Comparison of ENCODE assay signal across 16 cellular contexts in the genomic region with DNA sequence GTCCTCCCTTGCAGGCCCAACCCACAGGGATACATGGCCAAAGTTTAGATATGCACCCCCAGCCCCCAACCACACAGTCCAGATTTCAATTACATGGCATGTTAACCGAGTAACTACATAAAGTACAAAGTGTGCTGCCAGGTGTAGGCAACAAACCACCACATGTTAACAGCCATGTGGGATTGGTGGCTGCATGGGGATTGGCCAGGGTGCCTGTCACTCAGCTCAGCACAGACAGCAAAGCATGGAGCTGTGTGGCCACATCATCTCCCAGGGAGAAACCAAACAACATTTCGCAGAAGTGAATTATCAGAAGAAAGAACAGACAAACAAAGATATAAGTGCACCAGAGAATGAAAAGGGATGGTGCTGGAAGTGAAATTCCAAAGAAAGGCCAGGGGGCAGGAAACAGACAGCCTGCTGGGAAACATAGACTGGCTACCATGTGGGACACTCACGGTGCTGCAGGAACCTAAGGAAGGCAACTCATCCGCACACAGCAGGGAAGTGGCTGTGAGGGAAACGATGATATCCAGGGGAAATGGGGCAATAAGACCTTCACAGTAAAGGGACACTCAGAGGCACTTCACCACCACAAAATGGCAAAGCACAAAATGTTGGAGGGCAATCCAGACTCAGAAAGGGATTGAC.
A peak's percentile ranks its signal among the peaks of the same experiment; 100 is the strongest.
DNase-seq lines count a peak whose midpoint lies in the region; ATAC-seq and TF ChIP-seq lines count a peak whose summit lies in the region.
"Had no signal": no experiment of that assay in that cellular context is flagged by ENCODE, and none has a peak within 500 bp of the region (broad histone marks: within the 10 kb centered on the region; RNA-seq: fewer than 3 reads in every experiment).

No MANE protein-coding gene starts in this region.

- H3K27me3 Mint-ChIP-seq in chondrocyte (ENCODE audit: low read depth) (no peaks in the 10 kb centered on the region), progenitor cell of endocrine pancreas (no peaks in the 10 kb centered on the region)
- peaks cover 8% of the 10 kb centered on the region for H3K27me3 Mint-ChIP-seq in stimulated activated naive CD8-positive, alpha-beta T cell treated with anti-CD3 and anti-CD28 coated beads, Interleukin-15, amount 100 ng/mL, for 72 hours
- H3K27me3 Mint-ChIP-seq: CD4-positive, CD25-positive, alpha-beta regulatory T cell had no signal

- H3K36me3 Mint-ChIP-seq in chondrocyte (ENCODE audit: low read depth), result no peaks in the 10 kb centered on the region
- no peaks in the 10 kb centered on the region for H3K36me3 Mint-ChIP-seq in progenitor cell of endocrine pancreas (ENCODE audit: insufficient read depth)
- H3K36me3 Mint-ChIP-seq: CD4-positive, CD25-positive, alpha-beta regulatory T cell had no signal

- H3K4me1 ChIP-seq in DND-41 (ENCODE audit: insufficient read depth, low read length), result no peaks in the 10 kb centered on the region

- TF ChIP-seq CTCF in DND-41 (IDR thresholded peaks at IDR 0.05; ENCODE audit: borderline replicate concordance, extremely low read depth, low read length, poor library complexity, severe bottlenecking), result no peak
- TF ChIP-seq CTCF in chondrocyte (IDR thresholded peaks at IDR 0.05), result no peak
- TF ChIP-seq CTCF in progenitor cell of endocrine pancreas (IDR thresholded peaks at IDR 0.05; ENCODE audit: unreplicated experiment), result no peak

- no peaks in the 10 kb centered on the region for H3K9me3 ChIP-seq in DND-41 (ENCODE audit: insufficient read depth, low read length, severe bottlenecking)

- H3K4me3 Mint-ChIP-seq in chondrocyte (ENCODE audit: unreplicated experiment), result no peak overlapping the region
- H3K4me3 Mint-ChIP-seq in progenitor cell of endocrine pancreas (ENCODE audit: low read depth), result no peak overlapping the region
- no peak overlapping the region for H3K4me3 Mint-ChIP-seq in stimulated activated naive CD8-positive, alpha-beta T cell treated with anti-CD3 and anti-CD28 coated beads, Interleukin-15, amount 100 ng/mL, for 72 hours
- H3K4me3 Mint-ChIP-seq: CD4-positive, CD25-positive, alpha-beta regulatory T cell had no signal

- H3K79me2 ChIP-seq in DND-41 (ENCODE audit: insufficient read depth, low read length), result no peaks in the 10 kb centered on the region

- no peak overlapping the region for H3K27ac Mint-ChIP-seq in chondrocyte (ENCODE audit: unreplicated experiment)
- H3K27ac Mint-ChIP-seq in progenitor cell of endocrine pancreas, result peak overlapping the region; percentile 3
- no peak overlapping the region for H3K27ac Mint-ChIP-seq in stimulated activated naive CD8-positive, alpha-beta T cell treated with anti-CD3 and anti-CD28 coated beads, Interleukin-15, amount 100 ng/mL, for 72 hours
- H3K27ac Mint-ChIP-seq: CD4-positive, CD25-positive, alpha-beta regulatory T cell had no signal

- H3K4me1 Mint-ChIP-seq in chondrocyte (ENCODE audit: low read depth) (no peaks in the 10 kb centered on the region), progenitor cell of endocrine pancreas (ENCODE audit: low read depth) (peaks cover 4% of the 10 kb centered on the region)
- H3K4me1 Mint-ChIP-seq in stimulated activated naive CD8-positive, alpha-beta T cell treated with anti-CD3 and anti-CD28 coated beads, Interleukin-15, amount 100 ng/mL, for 72 hours, result no peaks in the 10 kb centered on the region
- H3K4me1 Mint-ChIP-seq: CD4-positive, CD25-positive, alpha-beta regulatory T cell had no signal

- no peaks in the 10 kb centered on the region for H3K36me3 ChIP-seq in DND-41 (ENCODE audit: insufficient read depth, low read length)

- H3K9me3 Mint-ChIP-seq in chondrocyte (ENCODE audit: low read depth) (peaks cover 7% of the 10 kb centered on the region), progenitor cell of endocrine pancreas (ENCODE audit: low read depth) (no peaks in the 10 kb centered on the region)
- H3K9me3 Mint-ChIP-seq in stimulated activated naive CD8-positive, alpha-beta T cell treated with anti-CD3 and anti-CD28 coated beads, Interleukin-15, amount 100 ng/mL, for 72 hours, result peaks cover 10 to 12% of the 10 kb centered on the region in 2 donors

- no peaks in the 10 kb centered on the region for H3K27me3 ChIP-seq in DND-41 (ENCODE audit: insufficient read depth, low read length, poor library complexity)

- no peak overlapping the region for H3K4me2 ChIP-seq in DND-41 (ENCODE audit: insufficient read depth, low read length)

- H3K27ac ChIP-seq in DND-41 (ENCODE audit: low read length), result no peak overlapping the region

- peak; percentile 21 for DNase-seq in DND-41
- peak; percentile 25 for DNase-seq in Jurkat, Clone E6-1 (ENCODE audit: low read depth, low spot score)
- peak; percentile 30 for DNase-seq in chondrocyte (ENCODE audit: low spot score)
- no peak for DNase-seq in progenitor cell of endocrine pancreas (ENCODE audit: low spot score, unreplicated experiment)
- DNase-seq in T-helper 1 cell, result no peak
- no peak for DNase-seq in stimulated activated naive CD8-positive, alpha-beta T cell treated with anti-CD3 and anti-CD28 coated beads, Interleukin-15, amount 100 ng/mL, for 72 hours
- DNase-seq: ACHN; Calu3; CD4-positive, CD25-positive, alpha-beta regulatory T cell; GF-D8; NCI-H1436; NCI-H2107; NCI-H446; SHP77 had no signal

- H3K4me3 ChIP-seq in DND-41 (ENCODE audit: low read depth in 1 of 2, low read length in 2 of 2), result no peak overlapping the region
- H3K4me3 ChIP-seq in Jurkat, Clone E6-1 (ENCODE audit: low read length), result no peak overlapping the region

- no peaks in the 10 kb centered on the region for H4K20me1 ChIP-seq in DND-41 (ENCODE audit: insufficient read depth, low read length)

- no peak overlapping the region for H3K9ac ChIP-seq in DND-41 (ENCODE audit: low read depth, low read length)

- ATAC-seq in DND-41 (ENCODE audit: insufficient read depth, low read depth) (no peak), HG02973 (IDR thresholded peaks at IDR 0.05; ENCODE audit: unreplicated experiment) (no peak)
- ATAC-seq in stimulated activated naive CD8-positive, alpha-beta T cell treated with anti-CD3 and anti-CD28 coated beads, Interleukin-15, amount 100 ng/mL, for 72 hours, result no peak
- ATAC-seq: SK-N-SH treated with all-trans-retinoic acid at 6 μM for 48 hours had no signal

- H2AFZ ChIP-seq in DND-41 (ENCODE audit: low read depth, low read length), result no peak overlapping the region

Comparison
In these comparisons a context has a peak if more than half of its experiments do, and no peak if none do; other contexts are left out.
1. DNase-seq: peak in DND-41 (single experiment), Jurkat, Clone E6-1 (single experiment) and chondrocyte (single experiment); none in progenitor cell of endocrine pancreas (single experiment), T-helper 1 cell (0 of 5) and stimulated activated naive CD8-positive, alpha-beta T cell treated with anti-CD3 and anti-CD28 coated beads, Interleukin-15, amount 100 ng/mL, for 72 hours (0 of 2).